ENCODE assay signal across 8 cellular contexts in genomic region chr3:156677120-156677479, GRCh38. TPM values are rescaled to one million over a fixed set of nuclear protein-coding genes. Genes with fewer than 3 reads are reported as not detected.
DNase-seq lines count a peak whose midpoint lies in the region; ATAC-seq lines count a peak whose summit lies in the region.

No MANE protein-coding gene starts in this region.

- ATAC-seq in CD4-positive, CD25-positive, alpha-beta regulatory T cell (ENCODE audit: low read depth in 2 of 2) = no peak
- ATAC-seq in naive B cell (ENCODE audit: low read depth in 2 of 2) (no peak), GM18502 (IDR thresholded peaks at IDR 0.05; ENCODE audit: poor library complexity, unreplicated experiment) (no peak), GM18861 (IDR thresholded peaks at IDR 0.05; ENCODE audit: unreplicated experiment) (no peak), left lobe of liver (no peak)

- no peak overlapping the region for H3K27ac ChIP-seq in CD4-positive, CD25-positive, alpha-beta regulatory T cell (ENCODE audit: insufficient read depth, low read length, poor library complexity, severe bottlenecking)

- peaks cover 63% of the 10 kb centered on the region for H3K4me1 ChIP-seq in CD4-positive, CD25-positive, alpha-beta regulatory T cell (ENCODE audit: control insufficient read depth, insufficient read depth, low read length, poor library complexity, severe bottlenecking)

- peak overlapping the region; percentile 12 to 98 (median 66) for H3K27ac Mint-ChIP-seq in CD4-positive, CD25-positive, alpha-beta regulatory T cell
- H3K27ac Mint-ChIP-seq in naive B cell = no peak overlapping the region

- no peaks in the 10 kb centered on the region for H3K27me3 ChIP-seq in CD4-positive, CD25-positive, alpha-beta regulatory T cell (ENCODE audit: control insufficient read depth, insufficient read depth, low read length)

- peaks cover 21% of the 10 kb centered on the region for H3K36me3 Mint-ChIP-seq in CD4-positive, CD25-positive, alpha-beta regulatory T cell
- peaks cover 7 to 13% of the 10 kb centered on the region in 2 donors for H3K36me3 Mint-ChIP-seq in naive B cell

- peak overlapping the region; percentile 96 for H3K4me3 ChIP-seq in CD4-positive, CD25-positive, alpha-beta regulatory T cell (ENCODE audit: low read depth, low read length)
- no peak overlapping the region for H3K4me3 ChIP-seq in Jurkat, Clone E6-1 (ENCODE audit: low read length)

- DNase-seq in CD4-positive, CD25-positive, alpha-beta regulatory T cell = peak; percentile 26 to 79 (median 70)
- peak; percentile 67 for DNase-seq in Jurkat, Clone E6-1 (ENCODE audit: low read depth, low spot score)
- DNase-seq in amniotic epithelial cell (ENCODE audit: low read depth) (peak; percentile 33), naive B cell (no peak), superior temporal gyrus (ENCODE audit: extremely low spot score) (no peak), left lobe of liver (ENCODE audit: low spot score) (no peak)

- peaks cover 36% of the 10 kb centered on the region for H3K36me3 ChIP-seq in CD4-positive, CD25-positive, alpha-beta regulatory T cell (ENCODE audit: control insufficient read depth, insufficient read depth, low read length)

- H3K9me3 Mint-ChIP-seq in CD4-positive, CD25-positive, alpha-beta regulatory T cell = no peaks in the 10 kb centered on the region
- H3K9me3 Mint-ChIP-seq in naive B cell = no peaks in the 10 kb centered on the region

- no peaks in the 10 kb centered on the region for H3K9me3 ChIP-seq in CD4-positive, CD25-positive, alpha-beta regulatory T cell (ENCODE audit: control insufficient read depth in 2 of 2, low read length in 2 of 2)

- H3K27me3 Mint-ChIP-seq in CD4-positive, CD25-positive, alpha-beta regulatory T cell = peaks cover 4% of the 10 kb centered on the region
- no peaks in the 10 kb centered on the region for H3K27me3 Mint-ChIP-seq in naive B cell

- H3K4me1 Mint-ChIP-seq in CD4-positive, CD25-positive, alpha-beta regulatory T cell = peaks cover 47 to 81% (median 62%) of the 10 kb centered on the region in 4 donors
- H3K4me1 Mint-ChIP-seq in naive B cell = peaks cover 56 to 71% (median 58%) of the 10 kb centered on the region in 3 donors

- peak overlapping the region; percentile 90 to 98 (median 96) for H3K4me3 Mint-ChIP-seq in CD4-positive, CD25-positive, alpha-beta regulatory T cell
- peak overlapping the region in 7 of 8 donors; percentile 16 to 98 (median 93) for H3K4me3 Mint-ChIP-seq in naive B cell

RNA-seq across cellular contexts. Expression of gene TIPARP, which starts 2.7 kb away (rescaled TPM):
- total RNA-seq in CD4-positive, CD25-positive, alpha-beta regulatory T cell = 120 TPM
- polyA plus RNA-seq in CD4-positive, CD25-positive, alpha-beta regulatory T cell = 10 to 100 TPM; 11.5 to 24.2 (median 19.5) TPM
- polyA plus RNA-seq in Jurkat, Clone E6-1 (2012; ENCODE audit: insufficient read depth, insufficient read length) = 8.8 TPM
- polyA plus RNA-seq in naive B cell (ENCODE audit: low read depth in 6 of 6) = 10 to 100 TPM in 5 of 6 donors, 1 to 10 TPM in 1; 9.9 to 19.5 (median 16.0) TPM
- total RNA-seq in left lobe of liver = 8.1 TPM

Comparison
In these comparisons a context has a peak if more than half of its experiments do, and no peak if none do; other contexts are left out.
1. DNase-seq: peak in CD4-positive, CD25-positive, alpha-beta regulatory T cell (3 of 3), Jurkat, Clone E6-1 (single experiment) and amniotic epithelial cell (single experiment); none in naive B cell (single experiment), superior temporal gyrus (single experiment) and left lobe of liver (single experiment).
2. H3K27ac Mint-ChIP-seq: peak in CD4-positive, CD25-positive, alpha-beta regulatory T cell (3 of 3); none in naive B cell (0 of 6).
3. RNA of gene TIPARP, which starts 2.7 kb away (total RNA-seq): 120 TPM in CD4-positive, CD25-positive, alpha-beta regulatory T cell (single experiment); 8.1 TPM in left lobe of liver (single experiment); every median in the first group is over 10 times any median in the second.